In genomic region chr17:17919169-17920107, GRCh38 we compare ENCODE assay signal across 1 cellular context.
A peak's percentile ranks its signal among the peaks of the same experiment; 100 is the strongest.
TF ChIP-seq lines count a peak whose summit lies in the region.

No MANE protein-coding gene starts in this region.

TF ChIP-seq in K562, 482 proteins besides CTCF, POLR2A, EP300 and RAD21 (continued from another document):
- TF ChIP-seq ARID4B (CRISPR knock-in tag; IDR thresholded peaks at IDR 0.05) (no peak), ATF2 (CRISPR knock-in tag; IDR thresholded peaks at IDR 0.05) (no peak), ETS1 (conservative IDR thresholded peaks at IDR 0.05; ENCODE audit: control insufficient read depth, low read depth, low read length) (no peak), ZFP30 (CRISPR knock-in tag; IDR thresholded peaks at IDR 0.05; ENCODE audit: borderline replicate concordance) (no peak), SMAD2 (IDR thresholded peaks at IDR 0.05; ENCODE audit: low read depth, low read length) (no peak), THAP12 (CRISPR knock-in tag; IDR thresholded peaks at IDR 0.05) (no peak), ZNF449 (CRISPR knock-in tag; IDR thresholded peaks at IDR 0.05) (no peak), RB1 (IDR thresholded peaks at IDR 0.05; ENCODE audit: low read depth) (0 out of 2 replicates have a peak, but pooled peaks have one; percentile 48), HDAC3 (IDR thresholded peaks at IDR 0.05; ENCODE audit: borderline replicate concordance, partially characterized antibody) (no peak), CHD7 (IDR thresholded peaks at IDR 0.05; ENCODE audit: low read depth, low read length) (no peak), PCBP1 (IDR thresholded peaks at IDR 0.05; ENCODE audit: low read depth, low read length, poor library complexity, severe bottlenecking) (no peak), RHOXF2B (CRISPR knock-in tag; conservative IDR thresholded peaks at IDR 0.05) (no peak), BCOR (IDR thresholded peaks at IDR 0.05) (no peak), HDAC8 (tag; IDR thresholded peaks at IDR 0.05) (no peak), VEZF1 (CRISPR knock-in tag; IDR thresholded peaks at IDR 0.05) (peak; percentile 91), ZBTB12 (CRISPR knock-in tag; IDR thresholded peaks at IDR 0.05) (no peak)
